In the genomic region with DNA sequence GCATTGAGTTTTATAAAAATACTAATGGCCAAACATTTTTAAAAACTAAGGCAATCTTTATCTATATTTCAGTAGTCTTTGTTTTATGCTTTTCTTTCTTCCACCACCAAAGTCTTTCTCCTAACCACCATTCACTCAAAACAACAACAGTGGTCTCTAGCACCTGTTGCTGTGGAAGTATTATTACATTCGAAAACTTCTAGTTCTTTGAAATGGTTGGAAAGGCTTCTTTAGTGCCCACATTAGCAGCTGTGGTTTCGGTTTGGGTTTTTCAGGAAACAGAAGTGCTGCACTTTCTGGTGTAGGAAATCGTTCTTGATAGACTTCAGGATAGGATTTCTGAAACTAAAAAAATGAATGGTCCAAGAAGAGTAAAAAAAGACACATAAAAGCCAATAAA, we compare ENCODE assay signal across 9 cellular contexts.
DNase-seq lines count a peak whose midpoint lies in the region; ATAC-seq and TF ChIP-seq lines count a peak whose summit lies in the region.
"Had no signal": no experiment of that assay in that cellular context is flagged by ENCODE, and none has a peak within 500 bp of the region (broad histone marks: within the 10 kb centered on the region; RNA-seq: fewer than 3 reads in every experiment).

No MANE protein-coding gene starts in this region.

- H3K9ac ChIP-seq in GM23248 = no peak overlapping the region

- no peaks in the 10 kb centered on the region for H3F3A ChIP-seq in GM23248 (ENCODE audit: insufficient read depth)

- no peaks in the 10 kb centered on the region for H4K20me1 ChIP-seq in GM23248 (ENCODE audit: insufficient read depth)

- H3K27ac Mint-ChIP-seq in nephron progenitor cell = no peak overlapping the region
- no peak overlapping the region for H3K27ac Mint-ChIP-seq in glutamatergic neuron (ENCODE audit: unreplicated experiment)

- H3K9me3 ChIP-seq in GM23248 (ENCODE audit: low read depth) = no peaks in the 10 kb centered on the region

- peaks cover 10% of the 10 kb centered on the region for H3K9me3 Mint-ChIP-seq in nephron progenitor cell
- no peaks in the 10 kb centered on the region for H3K9me3 Mint-ChIP-seq in glutamatergic neuron (ENCODE audit: unreplicated experiment)

- H2AFZ ChIP-seq in GM23248 = peak overlapping the region; percentile 54

- TF ChIP-seq CTCF in nephron progenitor cell (IDR thresholded peaks at IDR 0.05) = no peak
- TF ChIP-seq CTCF in glutamatergic neuron (IDR thresholded peaks at IDR 0.05; ENCODE audit: partially characterized antibody, unreplicated experiment) = no peak

- in situ Hi-C loops in GM23248 (cut with MboI) = no loop called here

- no peaks in the 10 kb centered on the region for H3K36me3 ChIP-seq in GM23248 (ENCODE audit: low read depth)

- H3K4me3 Mint-ChIP-seq in nephron progenitor cell = no peak overlapping the region
- H3K4me3 Mint-ChIP-seq in glutamatergic neuron (ENCODE audit: unreplicated experiment) = no peak overlapping the region

- DNase-seq in GM23248 = no peak
- peak; percentile 94 for DNase-seq in Jurkat, Clone E6-1 (ENCODE audit: low read depth, low spot score)
- peak; percentile 55 for DNase-seq in fibroblast of peridontal ligament (ENCODE audit: extremely low read depth)
- no peak for DNase-seq in nephron progenitor cell
- no peak for DNase-seq in NCI-H1048 (lab: John Stamatoyannopoulos, UW)
- DNase-seq in kidney glomerular epithelial cell (lab: John Stamatoyannopoulos, UW) = no peak
- DNase-seq in glutamatergic neuron = no peak
- DNase-seq: activated effector memory CD4-positive, alpha-beta T cell treated with anti-CD3 and anti-CD28 coated beads, Interleukin-2, amount 50 U/mL, for 16 hours had no signal

- H3K27me3 Mint-ChIP-seq in nephron progenitor cell (ENCODE audit: low read depth, poor library complexity) (no peaks in the 10 kb centered on the region), glutamatergic neuron (ENCODE audit: unreplicated experiment) (no peaks in the 10 kb centered on the region)

- H3K9me2 ChIP-seq in GM23248 (ENCODE audit: insufficient read depth) = no peaks in the 10 kb centered on the region

- peak; percentile 81 for ATAC-seq in GM18858 (IDR thresholded peaks at IDR 0.05; ENCODE audit: unreplicated experiment)

- no peaks in the 10 kb centered on the region for H3K79me2 ChIP-seq in GM23248 (ENCODE audit: insufficient read depth)

- no peaks in the 10 kb centered on the region for H3K4me1 Mint-ChIP-seq in nephron progenitor cell
- no peaks in the 10 kb centered on the region for H3K4me1 Mint-ChIP-seq in glutamatergic neuron (ENCODE audit: low read depth, unreplicated experiment)

- no peaks in the 10 kb centered on the region for H3K4me1 ChIP-seq in GM23248 (ENCODE audit: insufficient read depth)

- WGBS in GM23248 (ENCODE audit: low coverage in 1 of 2, low lambda C conversion rate in 2 of 2, missing lambda C conversion rate in 2 of 2), 2 experiments = 73 to 78% methylated on average over 3 of the region's 3 CpGs

- no peak overlapping the region for H3K4me2 ChIP-seq in GM23248 (ENCODE audit: unreplicated experiment)

- H3K27ac ChIP-seq in GM23248 = no peak overlapping the region

- H3K27me3 ChIP-seq in GM23248 (replicated peaks; ENCODE audit: insufficient read depth) = no peaks in the 10 kb centered on the region

- no peak overlapping the region for H3K4me3 ChIP-seq in GM23248
- no peak overlapping the region for H3K4me3 ChIP-seq in Jurkat, Clone E6-1 (ENCODE audit: low read length)

- H3K36me3 Mint-ChIP-seq in nephron progenitor cell (ENCODE audit: low read depth) (peaks cover 61% of the 10 kb centered on the region), glutamatergic neuron (ENCODE audit: unreplicated experiment) (no peaks in the 10 kb centered on the region)

Comparison
In these comparisons a context has a peak if more than half of its experiments do, and no peak if none do; other contexts are left out.
1. DNase-seq: peak in Jurkat, Clone E6-1 (single experiment) and fibroblast of peridontal ligament (single experiment); none in GM23248 (single experiment), nephron progenitor cell (single experiment), NCI-H1048 (single experiment), kidney glomerular epithelial cell (single experiment) and glutamatergic neuron (single experiment).